Comparison of ENCODE assay signal across 14 cellular contexts in genomic region chr2:203820969-203821368, GRCh38. TPM values are rescaled to one million over a fixed set of nuclear protein-coding genes. Genes with fewer than 3 reads are reported as not detected.
DNase-seq lines count a peak whose midpoint lies in the region; ATAC-seq lines count a peak whose summit lies in the region.
"Had no signal": no experiment of that assay in that cellular context is flagged by ENCODE, and none has a peak within 500 bp of the region (broad histone marks: within the 10 kb centered on the region; RNA-seq: fewer than 3 reads in every experiment).

No MANE protein-coding gene starts in this region.

- no peak overlapping the region for H4K91ac ChIP-seq in neuronal stem cell (ENCODE audit: low read depth, low read length, poor library complexity)

- H3K9me3 Mint-ChIP-seq in stimulated activated memory B cell treated with anti-CD40 and anti-IgM and Interleukin-4, amounts not matched to agents 10 μg/mL and 1 μg/mL and 100 μg/mL, for 72 hours: no peaks in the 10 kb centered on the region
- H3K9me3 Mint-ChIP-seq in activated T-helper 2 cell treated with anti-CD3 and anti-CD28 coated beads, Interferon-gamma antibody, Interleukin-2, Interleukin-4, amounts not matched to agents 10 μg/mL and 5 μg/mL and 100 μg/mL, durations not matched to agents 14 hours and 24 hours and 36 hours: no peaks in the 10 kb centered on the region
- H3K9me3 Mint-ChIP-seq: T-helper 1 cell treated with Interleukin-12 subunit alpha and Interleukin-12 subunit beta and Interleukin-4 antibody, amounts not matched to agents 30 μg/mL and 1 μg/mL, for 36 hours had no signal

- H3K4me2 ChIP-seq in neuronal stem cell (ENCODE audit: insufficient read depth, low read length, poor library complexity, severe bottlenecking): no peak overlapping the region

- no peaks in the 10 kb centered on the region for H3K79me1 ChIP-seq in neuronal stem cell (ENCODE audit: low read depth, low read length)

- H2AK5ac ChIP-seq in neuronal stem cell (ENCODE audit: low read depth, low read length): no peak overlapping the region

- H2BK12ac ChIP-seq in neuronal stem cell (ENCODE audit: low read length): no peak overlapping the region

- H3K27ac ChIP-seq in neuronal stem cell (replicated peaks; ENCODE audit: low read length): no peak overlapping the region
- H3K27ac ChIP-seq: spleen had no signal

- no peaks in the 10 kb centered on the region for H3K9me3 ChIP-seq in neuronal stem cell (replicated peaks in 1 of 2; ENCODE audit: control insufficient read depth in 2 of 2, insufficient read depth in 1 of 2, low read depth in 1 of 2, low read length in 2 of 2)
- H3K9me3 ChIP-seq: spleen had no signal

- peaks cover 72% of the 10 kb centered on the region for H3K27me3 Mint-ChIP-seq in stimulated activated memory B cell treated with anti-CD40 and anti-IgM and Interleukin-4, amounts not matched to agents 10 μg/mL and 1 μg/mL and 100 μg/mL, for 72 hours
- H3K27me3 Mint-ChIP-seq in activated T-helper 2 cell treated with anti-CD3 and anti-CD28 coated beads, Interferon-gamma antibody, Interleukin-2, Interleukin-4, amounts not matched to agents 10 μg/mL and 5 μg/mL and 100 μg/mL, durations not matched to agents 14 hours and 24 hours and 36 hours (ENCODE audit: low read depth): no peaks in the 10 kb centered on the region

- intact Hi-C loops in activated T-helper 2 cell treated with anti-CD3 and anti-CD28 coated beads, Interferon-gamma antibody, Interleukin-2, Interleukin-4, amounts not matched to agents 10 μg/mL and 5 μg/mL and 100 μg/mL, durations not matched to agents 14 hours and 24 hours and 36 hours (cut with micrococcal nuclease): no loop called here

- peaks cover 0 to 2% of the 10 kb centered on the region in 2 donors for H3K4me1 ChIP-seq in neuronal stem cell (ENCODE audit: control insufficient read depth in 2 of 2, insufficient read depth in 1 of 2, low read depth in 1 of 2, low read length in 2 of 2)

- H3K14ac ChIP-seq in neuronal stem cell (ENCODE audit: low read length): no peak overlapping the region

- H3K9ac ChIP-seq in neuronal stem cell (ENCODE audit: low read depth, low read length, poor library complexity): no peak overlapping the region

- no peak overlapping the region for H2AFZ ChIP-seq in neuronal stem cell (ENCODE audit: low read length)

- H3K23ac ChIP-seq in neuronal stem cell (ENCODE audit: low read depth, low read length, poor library complexity): no peak overlapping the region

- H2BK15ac ChIP-seq in neuronal stem cell (ENCODE audit: low read length): no peak overlapping the region

- no peak overlapping the region for H2BK5ac ChIP-seq in neuronal stem cell (ENCODE audit: low read length)

- peaks cover 6% of the 10 kb centered on the region for H3K4me1 Mint-ChIP-seq in stimulated activated memory B cell treated with anti-CD40 and anti-IgM and Interleukin-4, amounts not matched to agents 10 μg/mL and 1 μg/mL and 100 μg/mL, for 72 hours
- H3K4me1 Mint-ChIP-seq in activated T-helper 2 cell treated with anti-CD3 and anti-CD28 coated beads, Interferon-gamma antibody, Interleukin-2, Interleukin-4, amounts not matched to agents 10 μg/mL and 5 μg/mL and 100 μg/mL, durations not matched to agents 14 hours and 24 hours and 36 hours (ENCODE audit: low read depth): peaks cover 40% of the 10 kb centered on the region

- no peak for DNase-seq in activated naive CD4-positive, alpha-beta T cell (lab: John Stamatoyannopoulos, UW)
- DNase-seq in activated T-helper 2 cell treated with anti-CD3 and anti-CD28 coated beads, Interferon-gamma antibody, Interleukin-2, Interleukin-4, amounts not matched to agents 10 μg/mL and 5 μg/mL and 100 μg/mL, durations not matched to agents 14 hours and 24 hours and 36 hours (ENCODE audit: low spot score): no peak
- DNase-seq in neuronal stem cell (ENCODE audit: low spot score): no peak
- no peak for DNase-seq in SK-N-DZ (ENCODE audit: low spot score)
- DNase-seq: NCI-H1436; NK-92 treated with Interleukin-12 subunit alpha and Interleukin-12 subunit beta, amount 100 ng/mL, for 24 hours; spleen; stimulated activated CD8-positive, alpha-beta memory T cell treated with anti-CD3 and anti-CD28 coated beads, Interleukin-4, amount 100 ng/mL, for 48 hours had no signal

- H3K4me3 Mint-ChIP-seq in stimulated activated memory B cell treated with anti-CD40 and anti-IgM and Interleukin-4, amounts not matched to agents 10 μg/mL and 1 μg/mL and 100 μg/mL, for 72 hours: no peak overlapping the region
- H3K4me3 Mint-ChIP-seq in activated T-helper 2 cell treated with anti-CD3 and anti-CD28 coated beads, Interferon-gamma antibody, Interleukin-2, Interleukin-4, amounts not matched to agents 10 μg/mL and 5 μg/mL and 100 μg/mL, durations not matched to agents 14 hours and 24 hours and 36 hours (ENCODE audit: low read depth): no peak overlapping the region
- H3K4me3 Mint-ChIP-seq: T-helper 1 cell treated with Interleukin-12 subunit alpha and Interleukin-12 subunit beta and Interleukin-4 antibody, amounts not matched to agents 30 μg/mL and 1 μg/mL, for 36 hours had no signal

- H3K27me3 ChIP-seq in neuronal stem cell (ENCODE audit: control insufficient read depth in 3 of 3, insufficient read depth in 3 of 3, low read depth in 1 of 3, low read length in 3 of 3): peaks cover 0 to 7% (median 0%) of the 10 kb centered on the region in 3 experiments

- no peaks in the 10 kb centered on the region for H3K36me3 ChIP-seq in neuronal stem cell (replicated peaks in 1 of 2; ENCODE audit: control insufficient read depth in 2 of 2, insufficient read depth in 2 of 2, low read length in 2 of 2)
- H3K36me3 ChIP-seq: spleen had no signal

- no CpG with 5 or more reads among the region's 2 CpGs for WGBS in neuronal stem cell (ENCODE audit: extremely low coverage in 2 of 2, insufficient read length in 2 of 2, insufficient replicate concordance in 1 of 2), 2 donors

- no peak overlapping the region for H3K18ac ChIP-seq in neuronal stem cell (ENCODE audit: low read length)

- no peak overlapping the region for H3K27ac Mint-ChIP-seq in stimulated activated memory B cell treated with anti-CD40 and anti-IgM and Interleukin-4, amounts not matched to agents 10 μg/mL and 1 μg/mL and 100 μg/mL, for 72 hours
- no peak overlapping the region for H3K27ac Mint-ChIP-seq in activated T-helper 2 cell treated with anti-CD3 and anti-CD28 coated beads, Interferon-gamma antibody, Interleukin-2, Interleukin-4, amounts not matched to agents 10 μg/mL and 5 μg/mL and 100 μg/mL, durations not matched to agents 14 hours and 24 hours and 36 hours
- H3K27ac Mint-ChIP-seq: T-helper 1 cell treated with Interleukin-12 subunit alpha and Interleukin-12 subunit beta and Interleukin-4 antibody, amounts not matched to agents 30 μg/mL and 1 μg/mL, for 36 hours had no signal

- H4K8ac ChIP-seq in neuronal stem cell (ENCODE audit: low read depth, low read length): no peak overlapping the region

- H3K4me3 ChIP-seq in neuronal stem cell (ENCODE audit: low read length in 2 of 2): no peak overlapping the region
- H3K4me3 ChIP-seq: spleen had no signal

- no peaks in the 10 kb centered on the region for H3K36me3 Mint-ChIP-seq in stimulated activated memory B cell treated with anti-CD40 and anti-IgM and Interleukin-4, amounts not matched to agents 10 μg/mL and 1 μg/mL and 100 μg/mL, for 72 hours
- no peaks in the 10 kb centered on the region for H3K36me3 Mint-ChIP-seq in activated T-helper 2 cell treated with anti-CD3 and anti-CD28 coated beads, Interferon-gamma antibody, Interleukin-2, Interleukin-4, amounts not matched to agents 10 μg/mL and 5 μg/mL and 100 μg/mL, durations not matched to agents 14 hours and 24 hours and 36 hours (ENCODE audit: low read depth)

- H3K4ac ChIP-seq in neuronal stem cell (ENCODE audit: low read length): no peak overlapping the region

- peak; percentile 87 for ATAC-seq in GM19043 (IDR thresholded peaks at IDR 0.05; ENCODE audit: low read depth, unreplicated experiment)
- peak; percentile 96 for ATAC-seq in HG02588 (IDR thresholded peaks at IDR 0.05; ENCODE audit: unreplicated experiment)
- ATAC-seq in HG03354 (IDR thresholded peaks at IDR 0.05; ENCODE audit: poor library complexity, severe bottlenecking, unreplicated experiment): peak; percentile 92
- ATAC-seq in stimulated activated memory B cell treated with anti-CD40 and anti-IgM and Interleukin-4, amounts not matched to agents 10 μg/mL and 1 μg/mL and 100 μg/mL, for 72 hours: peak; percentile 77

- H2BK120ac ChIP-seq in neuronal stem cell (ENCODE audit: low read depth, low read length): no peak overlapping the region

RNA-seq across cellular contexts. Expression of gene CTLA4, which starts 46.6 kb away (rescaled TPM):
- 166 and 180 TPM in 2 replicates for total RNA-seq in activated T-helper 2 cell treated with anti-CD3 and anti-CD28 coated beads, Interferon-gamma antibody, Interleukin-2, Interleukin-4, amounts not matched to agents 10 μg/mL and 5 μg/mL and 100 μg/mL, durations not matched to agents 14 hours and 24 hours and 36 hours
- not detected for polyA plus RNA-seq in neuronal stem cell (2013, experiment 1 of 2)
- polyA plus RNA-seq in neuronal stem cell (2013, experiment 2 of 2): not detected
- not detected in 2 replicates for polyA plus RNA-seq in SK-N-DZ (2014; cell fraction: cytosol; rRNA removed)
- polyA plus RNA-seq in SK-N-DZ (2014; cell fraction: nucleus; rRNA removed): not detected in 2 replicates
- total RNA-seq: kidney epithelial cell had no signal
